Comparison of ENCODE assay signal across 36 cellular contexts in genomic region chr1:176252191-176252590, GRCh38.
"Had no signal": no experiment of that assay in that cellular context is flagged by ENCODE, and none has a peak within 500 bp of the region (broad histone marks: within the 10 kb centered on the region; RNA-seq: fewer than 3 reads in every experiment).

No MANE protein-coding gene starts in this region.

- H3K4me3 Mint-ChIP-seq: activated CD4-positive, alpha-beta memory T cell treated with anti-CD3 and anti-CD28 coated beads for 36 hours; activated CD4-positive, alpha-beta T cell treated with anti-CD3 and anti-CD28 coated beads for 36 hours; activated CD4-positive, alpha-beta T cell treated with anti-CD3 and anti-CD28 coated beads, Interleukin-2, amount 10 ng/mL, durations not matched to agents 24 days and 14 days; activated CD8-positive, alpha-beta memory T cell treated with anti-CD3 and anti-CD28 coated beads, Interleukin-2, amount 10 ng/mL, durations not matched to agents 7 days and 5 days; activated CD8-positive, alpha-beta T cell treated with anti-CD3 and anti-CD28 coated beads, Interleukin-2, amount 10 ng/mL, durations not matched to agents 7 days and 5 days; activated naive CD4-positive, alpha-beta T cell treated with anti-CD3 and anti-CD28 coated beads for 36 hours; activated naive CD4-positive, alpha-beta T cell treated with anti-CD3 and anti-CD28 coated beads, Interleukin-2, amount 50 U/mL, for 24 hours; activated naive CD8-positive, alpha-beta T cell treated with anti-CD3 and anti-CD28 coated beads for 36 hours; activated naive CD8-positive, alpha-beta T cell treated with anti-CD3 and anti-CD28 coated beads, Interleukin-2, amount 50 U/mL, for 24 hours; activated T-helper 1 cell treated with anti-CD3 and anti-CD28 coated beads, Interleukin-12 subunit alpha, Interleukin-12 subunit beta, Interleukin-2, Interleukin-4 antibody, amounts not matched to agents 30 ng/mL and 10 ng/mL and 1 ng/mL, durations not matched to agents 14 hours and 24 hours and 36 hours; effector memory CD8-positive, alpha-beta T cell; T-helper 2 cell treated with Interferon-gamma antibody and Interleukin-4, amounts not matched to agents 5 μg/mL and 100 μg/mL, for 36 hours had no signal

- ATAC-seq: activated CD4-positive, alpha-beta T cell treated with anti-CD3 and anti-CD28 coated beads for 36 hours; activated CD8-positive, alpha-beta memory T cell treated with anti-CD3 and anti-CD28 coated beads, Interleukin-2, amount 10 ng/mL, durations not matched to agents 7 days and 5 days; activated CD8-positive, alpha-beta T cell treated with anti-CD3 and anti-CD28 coated beads, Interleukin-2, amount 10 ng/mL, durations not matched to agents 7 days and 5 days; activated naive CD8-positive, alpha-beta T cell treated with anti-CD3 and anti-CD28 coated beads, Interleukin-2, amount 50 U/mL, for 24 hours; body of pancreas; effector memory CD8-positive, alpha-beta T cell; gastroesophageal sphincter; heart right ventricle had no signal

- H3K4me3 ChIP-seq: adrenal gland, body of pancreas, esophagus muscularis mucosa, gastroesophageal sphincter, heart right ventricle, hepatocyte had no signal

- H3K9me3 Mint-ChIP-seq: activated CD4-positive, alpha-beta memory T cell treated with anti-CD3 and anti-CD28 coated beads for 36 hours; activated CD4-positive, alpha-beta T cell treated with anti-CD3 and anti-CD28 coated beads, Interleukin-2, amount 10 ng/mL, durations not matched to agents 24 days and 14 days; activated naive CD4-positive, alpha-beta T cell treated with anti-CD3 and anti-CD28 coated beads for 36 hours; activated naive CD4-positive, alpha-beta T cell treated with anti-CD3 and anti-CD28 coated beads, Interleukin-2, amount 50 U/mL, for 24 hours; activated naive CD8-positive, alpha-beta T cell treated with anti-CD3 and anti-CD28 coated beads for 36 hours; activated naive CD8-positive, alpha-beta T cell treated with anti-CD3 and anti-CD28 coated beads, Interleukin-2, amount 50 U/mL, for 24 hours; activated T-helper 1 cell treated with anti-CD3 and anti-CD28 coated beads, Interleukin-12 subunit alpha, Interleukin-12 subunit beta, Interleukin-2, Interleukin-4 antibody, amounts not matched to agents 30 ng/mL and 10 ng/mL and 1 ng/mL, durations not matched to agents 14 hours and 24 hours and 36 hours; activated T-helper 2 cell treated with anti-CD3 and anti-CD28 coated beads, Interferon-gamma antibody, Interleukin-2, Interleukin-4, amounts not matched to agents 10 μg/mL and 5 μg/mL and 100 μg/mL, durations not matched to agents 14 hours and 24 hours and 36 hours; effector memory CD8-positive, alpha-beta T cell; T-helper 2 cell treated with Interferon-gamma antibody and Interleukin-4, amounts not matched to agents 5 μg/mL and 100 μg/mL, for 36 hours had no signal

- DNase-seq: activated CD4-positive, alpha-beta memory T cell treated with anti-CD3 and anti-CD28 coated beads for 36 hours; activated CD4-positive, alpha-beta T cell treated with anti-CD3 and anti-CD28 coated beads for 36 hours; activated CD4-positive, alpha-beta T cell treated with anti-CD3 and anti-CD28 coated beads, Interleukin-2, amount 10 ng/mL, durations not matched to agents 24 days and 14 days; activated CD4-positive, CD25-positive, alpha-beta regulatory T cell; activated CD4-positive, CD25-positive, alpha-beta regulatory T cell treated with anti-CD3 and anti-CD28 coated beads, Interleukin-2, amount 50 U/mL, for 72 hours; activated CD8-positive, alpha-beta memory T cell treated with anti-CD3 and anti-CD28 coated beads, Interleukin-2, amount 10 ng/mL, durations not matched to agents 7 days and 5 days; activated CD8-positive, alpha-beta memory T cell treated with anti-CD3 and anti-CD28 coated beads, Interleukin-2, amount 50 U/mL, for 4 hours; activated CD8-positive, alpha-beta T cell treated with anti-CD3 and anti-CD28 coated beads, Interleukin-2, amount 10 ng/mL, durations not matched to agents 7 days and 5 days; activated effector memory CD4-positive, alpha-beta T cell treated with anti-CD3 and anti-CD28 coated beads, Interleukin-2, amount 50 U/mL, for 16 hours; activated naive CD4-positive, alpha-beta T cell treated with anti-CD3 and anti-CD28 coated beads for 36 hours; activated naive CD8-positive, alpha-beta T cell treated with anti-CD3 and anti-CD28 coated beads for 36 hours; activated naive CD8-positive, alpha-beta T cell treated with anti-CD3 and anti-CD28 coated beads, Interleukin-2, amount 50 U/mL, for 24 hours; activated T-cell treated with anti-CD3 and anti-CD28 coated beads, Interleukin-2, amount 50 U/mL, for 1 hour; activated T-cell treated with anti-CD3 and anti-CD28 coated beads, Interleukin-2, amount 50 U/mL, for 48 hours; adrenal gland; amygdala; aorta; body of pancreas; caudate nucleus; cortex of kidney; dermis blood vessel endothelial cell; effector CD4-positive, alpha-beta T cell; effector memory CD8-positive, alpha-beta T cell; erythroblast; foreskin melanocyte; heart right ventricle; T1000; WERI-Rb-1 had no signal

- FAIRE-seq: colon had no signal

- H3K36me3 Mint-ChIP-seq: activated CD4-positive, alpha-beta memory T cell treated with anti-CD3 and anti-CD28 coated beads for 36 hours; activated CD8-positive, alpha-beta memory T cell treated with anti-CD3 and anti-CD28 coated beads, Interleukin-2, amount 10 ng/mL, durations not matched to agents 7 days and 5 days; activated naive CD4-positive, alpha-beta T cell treated with anti-CD3 and anti-CD28 coated beads, Interleukin-2, amount 50 U/mL, for 24 hours; activated naive CD8-positive, alpha-beta T cell treated with anti-CD3 and anti-CD28 coated beads for 36 hours had no signal

- H3K27ac ChIP-seq: adrenal gland, body of pancreas, esophagus muscularis mucosa, gastroesophageal sphincter, heart right ventricle, hepatocyte, WERI-Rb-1 had no signal

- H3K27me3 Mint-ChIP-seq: activated CD4-positive, alpha-beta T cell treated with anti-CD3 and anti-CD28 coated beads, Interleukin-2, amount 10 ng/mL, durations not matched to agents 24 days and 14 days; activated CD8-positive, alpha-beta memory T cell treated with anti-CD3 and anti-CD28 coated beads, Interleukin-2, amount 10 ng/mL, durations not matched to agents 7 days and 5 days; activated naive CD8-positive, alpha-beta T cell treated with anti-CD3 and anti-CD28 coated beads for 36 hours; effector memory CD8-positive, alpha-beta T cell had no signal

- H3K4me1 ChIP-seq: adrenal gland, body of pancreas, esophagus muscularis mucosa, gastroesophageal sphincter, heart right ventricle had no signal

- H3K4me2 ChIP-seq: hepatocyte had no signal

- H3K4me1 Mint-ChIP-seq: activated CD4-positive, alpha-beta T cell treated with anti-CD3 and anti-CD28 coated beads for 36 hours; activated CD4-positive, alpha-beta T cell treated with anti-CD3 and anti-CD28 coated beads, Interleukin-2, amount 10 ng/mL, durations not matched to agents 24 days and 14 days; activated CD8-positive, alpha-beta memory T cell treated with anti-CD3 and anti-CD28 coated beads, Interleukin-2, amount 10 ng/mL, durations not matched to agents 7 days and 5 days; activated naive CD4-positive, alpha-beta T cell treated with anti-CD3 and anti-CD28 coated beads, Interleukin-2, amount 50 U/mL, for 24 hours; activated naive CD8-positive, alpha-beta T cell treated with anti-CD3 and anti-CD28 coated beads for 36 hours; activated naive CD8-positive, alpha-beta T cell treated with anti-CD3 and anti-CD28 coated beads, Interleukin-2, amount 50 U/mL, for 24 hours had no signal

- H3K27ac Mint-ChIP-seq: activated CD4-positive, alpha-beta memory T cell treated with anti-CD3 and anti-CD28 coated beads for 36 hours; activated CD4-positive, alpha-beta T cell treated with anti-CD3 and anti-CD28 coated beads for 36 hours; activated CD4-positive, alpha-beta T cell treated with anti-CD3 and anti-CD28 coated beads, Interleukin-2, amount 10 ng/mL, durations not matched to agents 24 days and 14 days; activated CD8-positive, alpha-beta memory T cell treated with anti-CD3 and anti-CD28 coated beads, Interleukin-2, amount 10 ng/mL, durations not matched to agents 7 days and 5 days; activated CD8-positive, alpha-beta T cell treated with anti-CD3 and anti-CD28 coated beads, Interleukin-2, amount 10 ng/mL, durations not matched to agents 7 days and 5 days; activated naive CD4-positive, alpha-beta T cell treated with anti-CD3 and anti-CD28 coated beads for 36 hours; activated naive CD4-positive, alpha-beta T cell treated with anti-CD3 and anti-CD28 coated beads, Interleukin-2, amount 50 U/mL, for 24 hours; activated naive CD8-positive, alpha-beta T cell treated with anti-CD3 and anti-CD28 coated beads for 36 hours; activated naive CD8-positive, alpha-beta T cell treated with anti-CD3 and anti-CD28 coated beads, Interleukin-2, amount 50 U/mL, for 24 hours; activated T-helper 1 cell treated with anti-CD3 and anti-CD28 coated beads, Interleukin-12 subunit alpha, Interleukin-12 subunit beta, Interleukin-2, Interleukin-4 antibody, amounts not matched to agents 30 ng/mL and 10 ng/mL and 1 ng/mL, durations not matched to agents 14 hours and 24 hours and 36 hours; activated T-helper 2 cell treated with anti-CD3 and anti-CD28 coated beads, Interferon-gamma antibody, Interleukin-2, Interleukin-4, amounts not matched to agents 10 μg/mL and 5 μg/mL and 100 μg/mL, durations not matched to agents 14 hours and 24 hours and 36 hours; effector memory CD8-positive, alpha-beta T cell; T-helper 2 cell treated with Interferon-gamma antibody and Interleukin-4, amounts not matched to agents 5 μg/mL and 100 μg/mL, for 36 hours had no signal

- H3K9me3 ChIP-seq: adrenal gland, body of pancreas, esophagus muscularis mucosa, gastroesophageal sphincter, heart right ventricle had no signal
